ENCODE assay signal across 8 cellular contexts in the genomic region with DNA sequence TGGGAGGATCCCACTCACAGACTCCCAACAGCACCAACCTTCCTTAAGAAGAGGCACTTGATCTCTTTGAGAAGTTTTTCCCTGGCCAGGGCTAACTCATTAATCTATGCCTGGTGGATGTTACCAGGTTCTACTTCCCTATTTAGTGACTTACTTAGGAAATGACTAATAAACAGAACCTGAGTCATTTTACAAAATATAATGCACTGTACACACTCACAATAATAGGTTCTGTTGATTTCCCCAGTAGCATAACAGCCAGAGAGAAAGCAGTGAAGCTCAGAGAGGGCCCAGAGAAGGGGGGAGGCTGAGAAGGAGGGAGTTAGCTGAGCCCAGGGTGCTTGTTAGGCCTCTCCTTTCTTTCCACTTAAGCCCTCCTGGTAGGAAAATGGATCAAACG. TPM values are rescaled to one million over a fixed set of nuclear protein-coding genes. Genes with fewer than 3 reads are reported as not detected.
DNase-seq lines count a peak whose midpoint lies in the region; ATAC-seq and TF ChIP-seq lines count a peak whose summit lies in the region.

No MANE protein-coding gene starts in this region.

- no peaks in the 10 kb centered on the region for H3K9me3 ChIP-seq in endodermal cell (ENCODE audit: control insufficient read depth, low read length)
- no peaks in the 10 kb centered on the region for H3K9me3 ChIP-seq in transverse colon

- no peaks in the 10 kb centered on the region for H3K4me1 Mint-ChIP-seq in endodermal cell
- peaks cover 7% of the 10 kb centered on the region for H3K4me1 Mint-ChIP-seq in activated T-helper 2 cell treated with anti-CD3 and anti-CD28 coated beads, Interferon-gamma antibody, Interleukin-2, Interleukin-4, amounts not matched to agents 10 μg/mL and 5 μg/mL and 100 μg/mL, durations not matched to agents 14 hours and 24 hours and 36 hours (ENCODE audit: low read depth)

- H3K27me3 ChIP-seq in endodermal cell (ENCODE audit: control insufficient read depth, insufficient read depth, low read length, poor library complexity, severe bottlenecking) (no peaks in the 10 kb centered on the region), transverse colon (no peaks in the 10 kb centered on the region)

- no peaks in the 10 kb centered on the region for H3K36me3 Mint-ChIP-seq in endodermal cell (ENCODE audit: low read depth)
- no peaks in the 10 kb centered on the region for H3K36me3 Mint-ChIP-seq in activated T-helper 2 cell treated with anti-CD3 and anti-CD28 coated beads, Interferon-gamma antibody, Interleukin-2, Interleukin-4, amounts not matched to agents 10 μg/mL and 5 μg/mL and 100 μg/mL, durations not matched to agents 14 hours and 24 hours and 36 hours (ENCODE audit: low read depth)

- DNase-seq in Kasumi-1 (lab: John Stamatoyannopoulos, UW) = peak; percentile 54 to 81
- peak; percentile 61 for DNase-seq in fibroblast of mammary gland (ENCODE audit: low read depth)
- DNase-seq in inferior parietal cortex (ENCODE audit: extremely low spot score) = no peak
- DNase-seq in endodermal cell = no peak
- DNase-seq in activated T-helper 2 cell treated with anti-CD3 and anti-CD28 coated beads, Interferon-gamma antibody, Interleukin-2, Interleukin-4, amounts not matched to agents 10 μg/mL and 5 μg/mL and 100 μg/mL, durations not matched to agents 14 hours and 24 hours and 36 hours (ENCODE audit: low spot score) = no peak
- no peak for DNase-seq in transverse colon

- TF ChIP-seq CTCF in fibroblast of mammary gland (conservative IDR thresholded peaks at IDR 0.05; ENCODE audit: control insufficient read depth, insufficient read depth, low read depth, low read length) = no peak
- no peak for TF ChIP-seq CTCF in endodermal cell (conservative IDR thresholded peaks at IDR 0.05)
- TF ChIP-seq CTCF in transverse colon (IDR thresholded peaks at IDR 0.05) = no peak

- no peak overlapping the region for H3K9ac ChIP-seq in endodermal cell (ENCODE audit: extremely low read depth, low read length, poor library complexity, severe bottlenecking)

- H3K27ac ChIP-seq in endodermal cell (ENCODE audit: low read depth, low read length) (no peak overlapping the region), transverse colon (no peak overlapping the region)

- H3K4me3 Mint-ChIP-seq in endodermal cell = no peak overlapping the region
- no peak overlapping the region for H3K4me3 Mint-ChIP-seq in activated T-helper 2 cell treated with anti-CD3 and anti-CD28 coated beads, Interferon-gamma antibody, Interleukin-2, Interleukin-4, amounts not matched to agents 10 μg/mL and 5 μg/mL and 100 μg/mL, durations not matched to agents 14 hours and 24 hours and 36 hours (ENCODE audit: low read depth)

- H3K27ac Mint-ChIP-seq in endodermal cell = no peak overlapping the region
- H3K27ac Mint-ChIP-seq in activated T-helper 2 cell treated with anti-CD3 and anti-CD28 coated beads, Interferon-gamma antibody, Interleukin-2, Interleukin-4, amounts not matched to agents 10 μg/mL and 5 μg/mL and 100 μg/mL, durations not matched to agents 14 hours and 24 hours and 36 hours = no peak overlapping the region

- H3K36me3 ChIP-seq in endodermal cell (ENCODE audit: control insufficient read depth, insufficient read depth, low read length) (no peaks in the 10 kb centered on the region), transverse colon (no peaks in the 10 kb centered on the region)

- no peak for TF ChIP-seq POLR2A in transverse colon (IDR thresholded peaks at IDR 0.05)

- intact Hi-C loops in activated T-helper 2 cell treated with anti-CD3 and anti-CD28 coated beads, Interferon-gamma antibody, Interleukin-2, Interleukin-4, amounts not matched to agents 10 μg/mL and 5 μg/mL and 100 μg/mL, durations not matched to agents 14 hours and 24 hours and 36 hours (cut with micrococcal nuclease) = no loop called here
- intact Hi-C loops in transverse colon (cut with DNase I; ENCODE audit: low total_unique reads) = no loop called here

- H3K4me3 ChIP-seq in fibroblast of mammary gland (ENCODE audit: control insufficient read depth, low read depth, low read length) (no peak overlapping the region), endodermal cell (ENCODE audit: low read length) (no peak overlapping the region), transverse colon (no peak overlapping the region)

- no peaks in the 10 kb centered on the region for H3K9me3 Mint-ChIP-seq in endodermal cell
- H3K9me3 Mint-ChIP-seq in activated T-helper 2 cell treated with anti-CD3 and anti-CD28 coated beads, Interferon-gamma antibody, Interleukin-2, Interleukin-4, amounts not matched to agents 10 μg/mL and 5 μg/mL and 100 μg/mL, durations not matched to agents 14 hours and 24 hours and 36 hours = no peaks in the 10 kb centered on the region

- no peaks in the 10 kb centered on the region for H3K27me3 Mint-ChIP-seq in endodermal cell (ENCODE audit: insufficient read depth)
- peaks cover 3% of the 10 kb centered on the region for H3K27me3 Mint-ChIP-seq in activated T-helper 2 cell treated with anti-CD3 and anti-CD28 coated beads, Interferon-gamma antibody, Interleukin-2, Interleukin-4, amounts not matched to agents 10 μg/mL and 5 μg/mL and 100 μg/mL, durations not matched to agents 14 hours and 24 hours and 36 hours (ENCODE audit: low read depth)

- WGBS in endodermal cell (ENCODE audit: insufficient coverage in 1 of 2, insufficient read length in 1 of 2), 2 experiments = no CpG with 5 or more reads among the region's 1 CpG
- 67 to 89% methylated on average over 1 of the region's 1 CpG for WGBS in transverse colon (ENCODE audit: low coverage in 1 of 2), 2 donors

- no peaks in the 10 kb centered on the region for H3K4me1 ChIP-seq in endodermal cell (ENCODE audit: control insufficient read depth, insufficient read depth, low read length)
- H3K4me1 ChIP-seq in transverse colon = no peaks in the 10 kb centered on the region

- in situ Hi-C loops in transverse colon (cut with MboI; ENCODE audit: low pct_ligation_motif_present in 1 of 4, low pct_unique_long_range_greater_than_20kb in 1 of 4, low sequenced_read_pairs in 3 of 4) = no loop called here

- no peak for TF ChIP-seq EP300 in transverse colon (IDR thresholded peaks at IDR 0.05; ENCODE audit: low read depth)

- ATAC-seq in GM18508 (IDR thresholded peaks at IDR 0.05; ENCODE audit: insufficient read depth, unreplicated experiment) (peak; percentile 98), GM21717 (IDR thresholded peaks at IDR 0.05; ENCODE audit: unreplicated experiment) (peak; percentile 94)

RNA-seq across cellular contexts. Expression of a gene that starts 27.1 kb away (rescaled TPM):
- total RNA-seq in endodermal cell (under 1 TPM; 0.13 to 0.35 TPM), transverse colon (10 to 100 TPM in 3 of 4 donors, 1 to 10 TPM in 1; 5.8 to 37.0 (median 18.1) TPM)
- 3.0 TPM for polyA plus RNA-seq in endodermal cell (2013, experiment 1 of 2)
- 2.2 TPM for polyA plus RNA-seq in endodermal cell (2013, experiment 2 of 2)
- total RNA-seq in activated T-helper 2 cell treated with anti-CD3 and anti-CD28 coated beads, Interferon-gamma antibody, Interleukin-2, Interleukin-4, amounts not matched to agents 10 μg/mL and 5 μg/mL and 100 μg/mL, durations not matched to agents 14 hours and 24 hours and 36 hours = 0.34 and 0.51 TPM in 2 replicates

Comparison
In these comparisons a context has a peak if more than half of its experiments do, and no peak if none do; other contexts are left out.
1. DNase-seq: peak in Kasumi-1 (2 of 2) and fibroblast of mammary gland (single experiment); none in inferior parietal cortex (single experiment), endodermal cell (single experiment), activated T-helper 2 cell treated with anti-CD3 and anti-CD28 coated beads, Interferon-gamma antibody, Interleukin-2, Interleukin-4, amounts not matched to agents 10 μg/mL and 5 μg/mL and 100 μg/mL, durations not matched to agents 14 hours and 24 hours and 36 hours (single experiment) and transverse colon (single experiment).